35 cellular contexts compared by ENCODE assay signal in the genomic region with DNA sequence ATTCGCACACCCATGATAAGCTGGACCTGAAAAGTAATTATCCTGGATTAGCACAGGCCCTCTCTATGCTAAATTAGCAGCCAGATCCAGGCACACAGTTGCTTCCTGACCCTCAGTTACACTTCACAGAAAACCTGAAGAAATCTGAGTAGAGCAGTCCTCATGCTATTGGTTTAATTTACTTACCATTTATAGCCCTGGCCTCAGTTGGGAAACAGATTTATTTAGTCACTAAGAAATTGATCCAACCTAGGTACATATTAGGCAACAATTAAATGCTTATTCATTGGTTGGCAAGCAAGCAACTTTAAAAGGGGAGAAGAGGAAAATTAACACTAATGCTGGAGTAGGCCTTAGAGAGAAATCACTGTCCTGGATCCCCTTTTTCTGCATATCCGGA. TPM values are rescaled to one million over a fixed set of nuclear protein-coding genes. Genes with fewer than 3 reads are reported as not detected.
"Had no signal": no experiment of that assay in that cellular context is flagged by ENCODE, and none has a peak within 500 bp of the region (broad histone marks: within the 10 kb centered on the region; RNA-seq: fewer than 3 reads in every experiment).

No MANE protein-coding gene starts in this region.

- H3K4me3 Mint-ChIP-seq: activated B cell treated with CpG ODN at 0.5 μM for 24 hours; activated CD4-positive, alpha-beta memory T cell treated with anti-CD3 and anti-CD28 coated beads for 36 hours; activated CD4-positive, alpha-beta T cell treated with anti-CD3 and anti-CD28 coated beads for 36 hours; activated CD4-positive, alpha-beta T cell treated with anti-CD3 and anti-CD28 coated beads, Interleukin-2, amount 10 ng/mL, durations not matched to agents 24 days and 14 days; activated CD8-positive, alpha-beta memory T cell treated with anti-CD3 and anti-CD28 coated beads, Interleukin-2, amount 10 ng/mL, durations not matched to agents 7 days and 5 days; activated CD8-positive, alpha-beta T cell treated with anti-CD3 and anti-CD28 coated beads, Interleukin-2, amount 10 ng/mL, durations not matched to agents 7 days and 5 days; activated naive CD4-positive, alpha-beta T cell treated with anti-CD3 and anti-CD28 coated beads, Interleukin-2, amount 10 ng/mL, durations not matched to agents 7 days and 5 days; activated naive CD8-positive, alpha-beta T cell treated with anti-CD3 and anti-CD28 coated beads, Interleukin-2, amount 10 ng/mL, durations not matched to agents 7 days and 5 days; brain; endodermal cell; T-helper 17 cell; T-helper 2 cell treated with Interferon-gamma antibody and Interleukin-4, amounts not matched to agents 5 μg/mL and 100 μg/mL, for 36 hours had no signal

- H3K27ac ChIP-seq: ascending aorta, breast epithelium, cardiac muscle cell, colonic mucosa, esophagus muscularis mucosa, foreskin keratinocyte, gastroesophageal sphincter, heart right ventricle, WERI-Rb-1 had no signal

- H3K4me1 ChIP-seq: ascending aorta, breast epithelium, colonic mucosa, esophagus muscularis mucosa, foreskin keratinocyte, gastroesophageal sphincter, heart right ventricle had no signal

- H3K9me3 ChIP-seq: ascending aorta, breast epithelium, colonic mucosa, esophagus muscularis mucosa, gastroesophageal sphincter, heart right ventricle had no signal

- H3K36me3 ChIP-seq: ascending aorta, breast epithelium, cardiac muscle cell, colonic mucosa, esophagus muscularis mucosa, gastroesophageal sphincter, heart right ventricle, WERI-Rb-1 had no signal

- H3K4me3 ChIP-seq: ascending aorta, breast epithelium, cardiac muscle cell, colonic mucosa, esophagus muscularis mucosa, gastroesophageal sphincter, heart right ventricle had no signal

- H3K27me3 Mint-ChIP-seq: activated CD4-positive, alpha-beta memory T cell treated with anti-CD3 and anti-CD28 coated beads for 36 hours; activated CD4-positive, alpha-beta T cell treated with anti-CD3 and anti-CD28 coated beads for 36 hours; activated CD4-positive, alpha-beta T cell treated with anti-CD3 and anti-CD28 coated beads, Interleukin-2, amount 10 ng/mL, durations not matched to agents 24 days and 14 days; activated CD8-positive, alpha-beta memory T cell treated with anti-CD3 and anti-CD28 coated beads, Interleukin-2, amount 10 ng/mL, durations not matched to agents 7 days and 5 days; activated naive CD4-positive, alpha-beta T cell treated with anti-CD3 and anti-CD28 coated beads, Interleukin-2, amount 10 ng/mL, durations not matched to agents 7 days and 5 days had no signal

- H3K9me3 Mint-ChIP-seq: activated B cell treated with CpG ODN at 0.5 μM for 24 hours; activated CD4-positive, alpha-beta memory T cell treated with anti-CD3 and anti-CD28 coated beads for 36 hours; activated CD4-positive, alpha-beta T cell treated with anti-CD3 and anti-CD28 coated beads, Interleukin-2, amount 10 ng/mL, durations not matched to agents 24 days and 14 days; activated naive CD4-positive, alpha-beta T cell treated with anti-CD3 and anti-CD28 coated beads, Interleukin-2, amount 10 ng/mL, durations not matched to agents 7 days and 5 days; activated naive CD8-positive, alpha-beta T cell treated with anti-CD3 and anti-CD28 coated beads, Interleukin-2, amount 10 ng/mL, durations not matched to agents 7 days and 5 days; brain; endodermal cell; T-helper 2 cell treated with Interferon-gamma antibody and Interleukin-4, amounts not matched to agents 5 μg/mL and 100 μg/mL, for 36 hours had no signal

- DNase-seq: activated B cell treated with CpG ODN at 0.5 μM for 24 hours; activated CD4-positive, alpha-beta memory T cell treated with anti-CD3 and anti-CD28 coated beads for 36 hours; activated CD4-positive, alpha-beta T cell treated with anti-CD3 and anti-CD28 coated beads for 36 hours; activated CD4-positive, alpha-beta T cell treated with anti-CD3 and anti-CD28 coated beads, Interleukin-2, amount 10 ng/mL, durations not matched to agents 24 days and 14 days; activated CD8-positive, alpha-beta memory T cell treated with anti-CD3 and anti-CD28 coated beads, Interleukin-2, amount 10 ng/mL, durations not matched to agents 7 days and 5 days; activated CD8-positive, alpha-beta memory T cell treated with anti-CD3 and anti-CD28 coated beads, Interleukin-2, amount 50 U/mL, for 4 hours; activated CD8-positive, alpha-beta T cell treated with anti-CD3 and anti-CD28 coated beads, Interleukin-2, amount 10 ng/mL, durations not matched to agents 7 days and 5 days; activated gamma-delta T cell; activated naive CD4-positive, alpha-beta T cell; activated naive CD4-positive, alpha-beta T cell treated with anti-CD3 and anti-CD28 coated beads, Interleukin-2, amount 10 ng/mL, durations not matched to agents 7 days and 5 days; activated naive CD8-positive, alpha-beta T cell treated with anti-CD3 and anti-CD28 coated beads, Interleukin-2, amount 10 ng/mL, durations not matched to agents 7 days and 5 days; activated T-cell treated with anti-CD3 and anti-CD28 coated beads, Interleukin-2, amount 50 U/mL, for 1 hour; activated T-cell treated with anti-CD3 and anti-CD28 coated beads, Interleukin-2, amount 50 U/mL, for 48 hours; central memory CD4-positive, alpha-beta T cell; cerebellar nuclear complex; colonic mucosa; effector memory CD4-positive, alpha-beta T cell; endodermal cell; foreskin keratinocyte; heart right ventricle; T-helper 1 cell; T-helper 17 cell; T1000; WERI-Rb-1 had no signal

- ATAC-seq: activated CD4-positive, alpha-beta T cell treated with anti-CD3 and anti-CD28 coated beads for 36 hours; activated CD4-positive, CD25-positive, alpha-beta regulatory T cell treated with anti-CD3 and anti-CD28 coated beads, Interleukin-2, amount 50 U/mL, for 24 hours; activated CD8-positive, alpha-beta memory T cell treated with anti-CD3 and anti-CD28 coated beads, Interleukin-2, amount 10 ng/mL, durations not matched to agents 7 days and 5 days; activated CD8-positive, alpha-beta T cell treated with anti-CD3 and anti-CD28 coated beads, Interleukin-2, amount 10 ng/mL, durations not matched to agents 7 days and 5 days; activated naive CD4-positive, alpha-beta T cell treated with anti-CD3 and anti-CD28 coated beads, Interleukin-2, amount 50 U/mL, for 72 hours; foreskin keratinocyte; gastroesophageal sphincter; heart right ventricle; T-helper 17 cell had no signal

- H3K27ac Mint-ChIP-seq: activated B cell treated with CpG ODN at 0.5 μM for 24 hours; activated CD4-positive, alpha-beta memory T cell treated with anti-CD3 and anti-CD28 coated beads for 36 hours; activated CD4-positive, alpha-beta T cell treated with anti-CD3 and anti-CD28 coated beads for 36 hours; activated CD4-positive, alpha-beta T cell treated with anti-CD3 and anti-CD28 coated beads, Interleukin-2, amount 10 ng/mL, durations not matched to agents 24 days and 14 days; activated CD8-positive, alpha-beta memory T cell treated with anti-CD3 and anti-CD28 coated beads, Interleukin-2, amount 10 ng/mL, durations not matched to agents 7 days and 5 days; activated CD8-positive, alpha-beta T cell treated with anti-CD3 and anti-CD28 coated beads, Interleukin-2, amount 10 ng/mL, durations not matched to agents 7 days and 5 days; activated naive CD4-positive, alpha-beta T cell treated with anti-CD3 and anti-CD28 coated beads, Interleukin-2, amount 10 ng/mL, durations not matched to agents 7 days and 5 days; activated naive CD4-positive, alpha-beta T cell treated with anti-CD3 and anti-CD28 coated beads, Interleukin-2, amount 50 U/mL, for 72 hours; activated naive CD8-positive, alpha-beta T cell treated with anti-CD3 and anti-CD28 coated beads, Interleukin-2, amount 10 ng/mL, durations not matched to agents 7 days and 5 days; brain; endodermal cell; T-helper 17 cell; T-helper 2 cell treated with Interferon-gamma antibody and Interleukin-4, amounts not matched to agents 5 μg/mL and 100 μg/mL, for 36 hours had no signal

- H3K4me1 Mint-ChIP-seq: activated B cell treated with CpG ODN at 0.5 μM for 24 hours; activated CD4-positive, alpha-beta T cell treated with anti-CD3 and anti-CD28 coated beads for 36 hours; activated CD4-positive, alpha-beta T cell treated with anti-CD3 and anti-CD28 coated beads, Interleukin-2, amount 10 ng/mL, durations not matched to agents 24 days and 14 days; activated CD8-positive, alpha-beta memory T cell treated with anti-CD3 and anti-CD28 coated beads, Interleukin-2, amount 10 ng/mL, durations not matched to agents 7 days and 5 days; activated naive CD4-positive, alpha-beta T cell treated with anti-CD3 and anti-CD28 coated beads, Interleukin-2, amount 10 ng/mL, durations not matched to agents 7 days and 5 days; activated naive CD8-positive, alpha-beta T cell treated with anti-CD3 and anti-CD28 coated beads, Interleukin-2, amount 10 ng/mL, durations not matched to agents 7 days and 5 days; brain; endodermal cell; T-helper 17 cell had no signal

- H3K27me3 ChIP-seq: ascending aorta, breast epithelium, cardiac muscle cell, colonic mucosa, esophagus muscularis mucosa, foreskin keratinocyte, gastroesophageal sphincter, heart right ventricle had no signal

- H3K36me3 Mint-ChIP-seq: activated CD4-positive, alpha-beta memory T cell treated with anti-CD3 and anti-CD28 coated beads for 36 hours; activated CD8-positive, alpha-beta memory T cell treated with anti-CD3 and anti-CD28 coated beads, Interleukin-2, amount 10 ng/mL, durations not matched to agents 7 days and 5 days; activated naive CD4-positive, alpha-beta T cell treated with anti-CD3 and anti-CD28 coated beads, Interleukin-2, amount 10 ng/mL, durations not matched to agents 7 days and 5 days; activated naive CD4-positive, alpha-beta T cell treated with anti-CD3 and anti-CD28 coated beads, Interleukin-2, amount 50 U/mL, for 72 hours; activated naive CD8-positive, alpha-beta T cell treated with anti-CD3 and anti-CD28 coated beads, Interleukin-2, amount 10 ng/mL, durations not matched to agents 7 days and 5 days; brain had no signal

RNA-seq across cellular contexts. Expression of a gene that starts 15.6 kb away (rescaled TPM):
- total RNA-seq: activated CD4-positive, alpha-beta memory T cell treated with anti-CD3 and anti-CD28 coated beads for 36 hours; activated CD4-positive, alpha-beta T cell treated with anti-CD3 and anti-CD28 coated beads for 36 hours; activated CD4-positive, alpha-beta T cell treated with anti-CD3 and anti-CD28 coated beads, Interleukin-2, amount 10 ng/mL, durations not matched to agents 24 days and 14 days; activated CD8-positive, alpha-beta memory T cell treated with anti-CD3 and anti-CD28 coated beads for 36 hours; activated CD8-positive, alpha-beta memory T cell treated with anti-CD3 and anti-CD28 coated beads, Interleukin-2, amount 10 ng/mL, durations not matched to agents 7 days and 5 days; activated CD8-positive, alpha-beta T cell treated with anti-CD3 and anti-CD28 coated beads, Interleukin-2, amount 10 ng/mL, durations not matched to agents 7 days and 5 days; activated naive CD4-positive, alpha-beta T cell treated with anti-CD3 and anti-CD28 coated beads, Interleukin-2, amount 50 U/mL, for 72 hours; activated naive CD8-positive, alpha-beta T cell treated with anti-CD3 and anti-CD28 coated beads, Interleukin-2, amount 10 ng/mL, durations not matched to agents 7 days and 5 days; epithelial cell of proximal tubule; foreskin keratinocyte; T-helper 17 cell had no signal
- polyA plus RNA-seq: foreskin keratinocyte had no signal
